16 cellular contexts compared by ENCODE assay signal in genomic region chr15:22806664-22807063, GRCh38.
"Had no signal": no experiment of that assay in that cellular context is flagged by ENCODE, and none has a peak within 500 bp of the region (broad histone marks: within the 10 kb centered on the region; RNA-seq: fewer than 3 reads in every experiment).

No MANE protein-coding gene starts in this region.

- H3K4me3 Mint-ChIP-seq: activated CD4-positive, alpha-beta memory T cell treated with anti-CD3 and anti-CD28 coated beads, Interleukin-2, amount 10 ng/mL, durations not matched to agents 7 days and 5 days; activated CD8-positive, alpha-beta memory T cell treated with anti-CD3 and anti-CD28 coated beads, Interleukin-2, amount 10 ng/mL, durations not matched to agents 7 days and 5 days; activated naive CD4-positive, alpha-beta T cell treated with anti-CD3 and anti-CD28 coated beads, Interleukin-2, amount 50 U/mL, for 24 hours; activated T-cell treated with anti-CD3 and anti-CD28 coated beads, Interleukin-2, amount 50 U/mL, for 4 hours; endodermal cell; natural killer cell; stimulated activated memory B cell treated with anti-CD40 and anti-IgM and Interleukin-4, amounts not matched to agents 10 μg/mL and 1 μg/mL and 100 μg/mL, for 72 hours; T-helper 2 cell treated with Interferon-gamma antibody and Interleukin-4, amounts not matched to agents 5 μg/mL and 100 μg/mL, for 36 hours had no signal

- H3K27me3 Mint-ChIP-seq: activated CD4-positive, alpha-beta memory T cell treated with anti-CD3 and anti-CD28 coated beads, Interleukin-2, amount 10 ng/mL, durations not matched to agents 7 days and 5 days; activated CD8-positive, alpha-beta memory T cell treated with anti-CD3 and anti-CD28 coated beads, Interleukin-2, amount 10 ng/mL, durations not matched to agents 7 days and 5 days; activated naive CD4-positive, alpha-beta T cell treated with anti-CD3 and anti-CD28 coated beads, Interleukin-2, amount 50 U/mL, for 24 hours; stimulated activated memory B cell treated with anti-CD40 and anti-IgM and Interleukin-4, amounts not matched to agents 10 μg/mL and 1 μg/mL and 100 μg/mL, for 72 hours had no signal

- H3K4me3 ChIP-seq: breast epithelium, pancreas, smooth muscle cell had no signal

- H3K27ac Mint-ChIP-seq: activated CD4-positive, alpha-beta memory T cell treated with anti-CD3 and anti-CD28 coated beads, Interleukin-2, amount 10 ng/mL, durations not matched to agents 7 days and 5 days; activated CD8-positive, alpha-beta memory T cell treated with anti-CD3 and anti-CD28 coated beads, Interleukin-2, amount 10 ng/mL, durations not matched to agents 7 days and 5 days; activated naive CD4-positive, alpha-beta T cell treated with anti-CD3 and anti-CD28 coated beads, Interleukin-2, amount 50 U/mL, for 24 hours; endodermal cell; natural killer cell; stimulated activated memory B cell treated with anti-CD40 and anti-IgM and Interleukin-4, amounts not matched to agents 10 μg/mL and 1 μg/mL and 100 μg/mL, for 72 hours; T-helper 2 cell treated with Interferon-gamma antibody and Interleukin-4, amounts not matched to agents 5 μg/mL and 100 μg/mL, for 36 hours had no signal

- H3K27me3 ChIP-seq: breast epithelium, pancreas had no signal

- H3K4me1 Mint-ChIP-seq: endodermal cell had no signal

- H3K36me3 ChIP-seq: breast epithelium, pancreas had no signal

- H3K4me1 ChIP-seq: breast epithelium had no signal

- H3K27ac ChIP-seq: breast epithelium, pancreas had no signal

- H3K9me3 Mint-ChIP-seq: activated CD4-positive, alpha-beta memory T cell treated with anti-CD3 and anti-CD28 coated beads, Interleukin-2, amount 10 ng/mL, durations not matched to agents 7 days and 5 days; activated naive CD4-positive, alpha-beta T cell treated with anti-CD3 and anti-CD28 coated beads, Interleukin-2, amount 50 U/mL, for 24 hours; activated T-cell treated with anti-CD3 and anti-CD28 coated beads, Interleukin-2, amount 50 U/mL, for 4 hours; endodermal cell; natural killer cell; stimulated activated memory B cell treated with anti-CD40 and anti-IgM and Interleukin-4, amounts not matched to agents 10 μg/mL and 1 μg/mL and 100 μg/mL, for 72 hours; T-helper 2 cell treated with Interferon-gamma antibody and Interleukin-4, amounts not matched to agents 5 μg/mL and 100 μg/mL, for 36 hours had no signal

- DNase-seq: activated CD4-positive, alpha-beta memory T cell treated with anti-CD3 and anti-CD28 coated beads, Interleukin-2, amount 10 ng/mL, durations not matched to agents 7 days and 5 days; activated CD4-positive, alpha-beta T cell treated with anti-CD3 and anti-CD28 coated beads for 48 hours; activated CD4-positive, CD25-positive, alpha-beta regulatory T cell; activated CD8-positive, alpha-beta memory T cell treated with anti-CD3 and anti-CD28 coated beads, Interleukin-2, amount 10 ng/mL, durations not matched to agents 7 days and 5 days; activated T-cell treated with anti-CD3 and anti-CD28 coated beads, Interleukin-2, amount 50 U/mL, for 4 hours; endodermal cell; kidney; natural killer cell; pancreas; SK-N-SH; stimulated activated CD4-positive, alpha-beta T cell treated with anti-CD3 and anti-CD28 coated beads, Interleukin-4, amount 100 ng/mL, for 24 hours had no signal

- H3K9me3 ChIP-seq: breast epithelium, pancreas, SK-N-SH had no signal

- H3K36me3 Mint-ChIP-seq: activated naive CD4-positive, alpha-beta T cell treated with anti-CD3 and anti-CD28 coated beads, Interleukin-2, amount 50 U/mL, for 24 hours; natural killer cell; stimulated activated memory B cell treated with anti-CD40 and anti-IgM and Interleukin-4, amounts not matched to agents 10 μg/mL and 1 μg/mL and 100 μg/mL, for 72 hours had no signal
